In genomic region chr20:38674178-38675133, GRCh38 we compare ENCODE assay signal across 8 cellular contexts. TPM values are rescaled to one million over a fixed set of nuclear protein-coding genes. Genes with fewer than 3 reads are reported as not detected.
DNase-seq lines count a peak whose midpoint lies in the region; ATAC-seq and TF ChIP-seq lines count a peak whose summit lies in the region.

No MANE protein-coding gene starts in this region.

- intact Hi-C loops in right cardiac atrium (cut with DNase I) = no loop called here
- intact Hi-C loops in vagina (cut with DNase I) = no loop called here

- peak; percentile 55 for DNase-seq in COLO668 (lab: John Stamatoyannopoulos, UW; ENCODE audit: unreplicated experiment)
- DNase-seq in HFFc6 = no peak
- peak; percentile 82 for DNase-seq in SK-N-DZ (ENCODE audit: low spot score)
- peak; percentile 61 for DNase-seq in activated naive CD8-positive, alpha-beta T cell treated with anti-CD3 and anti-CD28 coated beads, Interleukin-2, amount 50 U/mL, for 24 hours
- DNase-seq in right cardiac atrium = peak; percentile 57 to 76 (median 67)
- peak; percentile 90 for DNase-seq in retina
- no peak for DNase-seq in vagina (ENCODE audit: extremely low spot score in 2 of 2)
- no peak for DNase-seq in COR-L47 (lab: John Stamatoyannopoulos, UW)

- H3K9me3 Mint-ChIP-seq in HFFc6 = no peaks in the 10 kb centered on the region
- H3K9me3 Mint-ChIP-seq in activated naive CD8-positive, alpha-beta T cell treated with anti-CD3 and anti-CD28 coated beads, Interleukin-2, amount 50 U/mL, for 24 hours = no peaks in the 10 kb centered on the region

- peak overlapping the region; percentile 77 for H3K4me3 Mint-ChIP-seq in HFFc6
- H3K4me3 Mint-ChIP-seq in activated naive CD8-positive, alpha-beta T cell treated with anti-CD3 and anti-CD28 coated beads, Interleukin-2, amount 50 U/mL, for 24 hours = peak overlapping the region; percentile 69

- H3K4me1 ChIP-seq in right cardiac atrium (ENCODE audit: control insufficient read depth, insufficient read depth, low read length) (no peaks in the 10 kb centered on the region), vagina (peaks cover 12% of the 10 kb centered on the region)

- H3K27me3 ChIP-seq in right cardiac atrium (ENCODE audit: control insufficient read depth, insufficient read depth) (peaks cover 3% of the 10 kb centered on the region), vagina (no peaks in the 10 kb centered on the region)

- H3K4me1 Mint-ChIP-seq in HFFc6 (ENCODE audit: low read depth) = peaks cover 6% of the 10 kb centered on the region; the same call in 1 of the 2 replicates
- H3K4me1 Mint-ChIP-seq in activated naive CD8-positive, alpha-beta T cell treated with anti-CD3 and anti-CD28 coated beads, Interleukin-2, amount 50 U/mL, for 24 hours = peaks cover 8% of the 10 kb centered on the region

- no peaks in the 10 kb centered on the region for H3K36me3 ChIP-seq in vagina

- H3K27me3 Mint-ChIP-seq in HFFc6 (ENCODE audit: insufficient read depth) = peaks cover 30% of the 10 kb centered on the region
- peaks cover 50% of the 10 kb centered on the region for H3K27me3 Mint-ChIP-seq in activated naive CD8-positive, alpha-beta T cell treated with anti-CD3 and anti-CD28 coated beads, Interleukin-2, amount 50 U/mL, for 24 hours

- H3K4me3 ChIP-seq in right cardiac atrium (ENCODE audit: low read length) (peak overlapping the region; percentile 8), vagina (peak overlapping the region; percentile 33 to 35)

- TF ChIP-seq POLR2A in vagina (IDR thresholded peaks at IDR 0.05) = no peak

- H3K36me3 Mint-ChIP-seq in HFFc6 (ENCODE audit: low read depth) = no peaks in the 10 kb centered on the region
- H3K36me3 Mint-ChIP-seq in activated naive CD8-positive, alpha-beta T cell treated with anti-CD3 and anti-CD28 coated beads, Interleukin-2, amount 50 U/mL, for 24 hours (ENCODE audit: low read depth) = no peaks in the 10 kb centered on the region

- no peak overlapping the region for H3K27ac Mint-ChIP-seq in HFFc6
- H3K27ac Mint-ChIP-seq in activated naive CD8-positive, alpha-beta T cell treated with anti-CD3 and anti-CD28 coated beads, Interleukin-2, amount 50 U/mL, for 24 hours = no peak overlapping the region

- no peak overlapping the region for H3K27ac ChIP-seq in right cardiac atrium (ENCODE audit: low read length)
- no peak overlapping the region for H3K27ac ChIP-seq in vagina

- TF ChIP-seq CTCF in HFFc6 (IDR thresholded peaks at IDR 0.05) (no peak), vagina (IDR thresholded peaks at IDR 0.05) (no peak)

- no peaks in the 10 kb centered on the region for H3K9me3 ChIP-seq in right cardiac atrium (ENCODE audit: control insufficient read depth, low read length)
- H3K9me3 ChIP-seq in vagina = no peaks in the 10 kb centered on the region

- WGBS in right cardiac atrium = 5% methylated on average over 83 of the region's 83 CpGs

- ATAC-seq in activated naive CD8-positive, alpha-beta T cell treated with anti-CD3 and anti-CD28 coated beads, Interleukin-2, amount 50 U/mL, for 24 hours = peak; percentile 57
- ATAC-seq in right cardiac atrium = peak; percentile 83 to 96

RNA-seq across cellular contexts. Expression of gene SLC32A1, which starts 49.8 kb away (rescaled TPM):
- not detected for total RNA-seq in HFFc6 (2021; fragmentation: NEBNext Ultra II Directional; extraction: Animal tissue kit (Norgen Biotek cat#: 25700))
- not detected in 2 replicates for polyA plus RNA-seq in SK-N-DZ (2014; cell fraction: cytosol; rRNA removed)
- polyA plus RNA-seq in SK-N-DZ (2014; cell fraction: nucleus; rRNA removed) = not detected in 2 replicates
- not detected for total RNA-seq in right cardiac atrium
- not detected for polyA plus RNA-seq in right cardiac atrium
- not detected for total RNA-seq in vagina

Comparison
In these comparisons a context has a peak if more than half of its experiments do, and no peak if none do; other contexts are left out.
1. DNase-seq: peak in COLO668 (single experiment), SK-N-DZ (single experiment), activated naive CD8-positive, alpha-beta T cell treated with anti-CD3 and anti-CD28 coated beads, Interleukin-2, amount 50 U/mL, for 24 hours (single experiment), right cardiac atrium (3 of 3) and retina (single experiment); none in HFFc6 (single experiment), vagina (0 of 2) and COR-L47 (single experiment).